ENCODE assay signal across 26 cellular contexts in genomic region chr5:55674340-55674739, GRCh38.
"Had no signal": no experiment of that assay in that cellular context is flagged by ENCODE, and none has a peak within 500 bp of the region (broad histone marks: within the 10 kb centered on the region; RNA-seq: fewer than 3 reads in every experiment).

No MANE protein-coding gene starts in this region.

- FAIRE-seq: K562, TTC549 had no signal

- H3K36me3 ChIP-seq: Peyer's patch, SJSA1 had no signal

- H3K4me1 ChIP-seq: Peyer's patch, SJSA1 had no signal

- H3K27me3 ChIP-seq: Peyer's patch, SJSA1 had no signal

- DNase-seq: activated B cell treated with CpG ODN at 0.5 μM for 24 hours; activated CD4-positive, alpha-beta T cell treated with anti-CD3 and anti-CD28 coated beads for 1 hour; activated CD4-positive, alpha-beta T cell treated with anti-CD3 and anti-CD28 coated beads, Interleukin-2, amount 10 ng/mL, durations not matched to agents 24 days and 14 days; activated CD4-positive, alpha-beta T cell treated with anti-CD3 and anti-CD28 coated beads, Interleukin-2, amount 50 U/mL, for 48 hours; activated CD8-positive, alpha-beta memory T cell treated with anti-CD3 and anti-CD28 coated beads, Interleukin-2, amount 10 ng/mL, durations not matched to agents 7 days and 5 days; activated effector memory CD4-positive, alpha-beta T cell treated with anti-CD3 and anti-CD28 coated beads, Interleukin-2, amount 50 U/mL, for 16 hours; activated naive CD4-positive, alpha-beta T cell treated with anti-CD3 and anti-CD28 coated beads for 36 hours; activated T-cell treated with anti-CD3 and anti-CD28 coated beads, Interleukin-2, amount 50 U/mL, for 4 hours; amygdala; Karpas-422; MM.1S; NCI-H1105; NCI-H1436; NCI-H1694 treated with DMSO at 0.1 percent for 48 hours; NCI-H2029 treated with DMSO at 0.1 percent for 48 hours; NCI-H345; NCI-H510A; NCI-H526 treated with DMSO at 0.1 percent for 48 hours; Peyer's patch; SHP77; T-helper 17 cell; T1000 had no signal

- H3K27ac ChIP-seq: Peyer's patch, RWPE1, SJSA1 had no signal

- H3K4me3 ChIP-seq: K562, Peyer's patch, SJSA1 had no signal

- ATAC-seq: activated CD8-positive, alpha-beta memory T cell treated with anti-CD3 and anti-CD28 coated beads, Interleukin-2, amount 10 ng/mL, durations not matched to agents 7 days and 5 days; activated T-cell treated with anti-CD3 and anti-CD28 coated beads, Interleukin-2, amount 50 U/mL, for 4 hours; K562; T-helper 17 cell had no signal

- H3K9me3 ChIP-seq: Peyer's patch, SJSA1 had no signal
